ENCODE assay signal across 15 cellular contexts in genomic region chr6:48135352-48136084, GRCh38. TPM values are rescaled to one million over a fixed set of nuclear protein-coding genes. Genes with fewer than 3 reads are reported as not detected.
DNase-seq lines count a peak whose midpoint lies in the region; ATAC-seq, FAIRE-seq and TF ChIP-seq lines count a peak whose summit lies in the region.
"Had no signal": no experiment of that assay in that cellular context is flagged by ENCODE, and none has a peak within 500 bp of the region (broad histone marks: within the 10 kb centered on the region; RNA-seq: fewer than 3 reads in every experiment).

No MANE protein-coding gene starts in this region.

- no peak overlapping the region for H3K4me3 Mint-ChIP-seq in activated CD4-positive, alpha-beta T cell treated with anti-CD3 and anti-CD28 coated beads, Interleukin-2, amount 10 ng/mL, durations not matched to agents 7 days and 5 days

- BruUV-seq in A673 (replicated peaks; lab: Mats Ljungman, UMichigan) = no TSS peak

- H3K4me3 ChIP-seq in A673 (ENCODE audit: low read depth, low read length, poor library complexity, severe bottlenecking) = no peak overlapping the region
- H3K4me3 ChIP-seq in brain microvascular endothelial cell (ENCODE audit: low read depth, low read length) = no peak overlapping the region
- H3K4me3 ChIP-seq: gastrocnemius medialis, upper lobe of right lung had no signal

- CTCF ChIA-PET in A673 (lab: Charles Lee) = no interaction called here
- CTCF ChIA-PET in activated CD4-positive, alpha-beta T cell treated with anti-CD3 and anti-CD28 coated beads, Interleukin-2, amount 10 ng/mL, durations not matched to agents 7 days and 5 days (lab: Charles Lee) = no interaction called here

- H3K36me3 ChIP-seq in A673 (ENCODE audit: insufficient read depth, low read length, poor library complexity, severe bottlenecking) (no peaks in the 10 kb centered on the region), brain microvascular endothelial cell (replicated peaks) (no peaks in the 10 kb centered on the region)
- H3K36me3 ChIP-seq: gastrocnemius medialis, upper lobe of right lung had no signal

- H3K9me3 ChIP-seq in A673 (ENCODE audit: low read depth, low read length, poor library complexity, severe bottlenecking) = no peaks in the 10 kb centered on the region
- H3K9me3 ChIP-seq: gastrocnemius medialis, upper lobe of right lung had no signal

- DNase-seq in A673 (ENCODE audit: low spot score) (peak; percentile 9), HTR-8/SVneo (ENCODE audit: insufficient read length, low spot score) (peak; percentile 23), brain microvascular endothelial cell (peak; percentile 10), kidney glomerular epithelial cell (lab: John Stamatoyannopoulos, UW) (peak; percentile 64), GF-D8 (lab: John Stamatoyannopoulos, UW) (no peak), NCI-H524 (lab: John Stamatoyannopoulos, UW) (no peak)
- no peak for DNase-seq in activated CD4-positive, alpha-beta T cell treated with anti-CD3 and anti-CD28 coated beads, Interleukin-2, amount 10 ng/mL, durations not matched to agents 7 days and 5 days
- DNase-seq: activated CD4-positive, alpha-beta T cell treated with anti-CD3 and anti-CD28 coated beads, Interleukin-2, amount 50 U/mL, for 48 hours; gastrocnemius medialis; KBM-7; NCI-H2029 treated with DMSO at 0.1 percent for 48 hours; upper lobe of right lung had no signal

- no peaks in the 10 kb centered on the region for H3K9me3 Mint-ChIP-seq in activated CD4-positive, alpha-beta T cell treated with anti-CD3 and anti-CD28 coated beads, Interleukin-2, amount 10 ng/mL, durations not matched to agents 7 days and 5 days

- no peak overlapping the region for H3K27ac Mint-ChIP-seq in activated CD4-positive, alpha-beta T cell treated with anti-CD3 and anti-CD28 coated beads, Interleukin-2, amount 10 ng/mL, durations not matched to agents 7 days and 5 days

- TF ChIP-seq CTCF in A673 (conservative IDR thresholded peaks at IDR 0.05; ENCODE audit: low read depth, low read length) (no peak), brain microvascular endothelial cell (IDR thresholded peaks at IDR 0.05; ENCODE audit: low read depth, low read length, missing control alignments) (no peak)

- no peaks in the 10 kb centered on the region for H3K4me1 Mint-ChIP-seq in activated CD4-positive, alpha-beta T cell treated with anti-CD3 and anti-CD28 coated beads, Interleukin-2, amount 10 ng/mL, durations not matched to agents 7 days and 5 days

- H3K27ac ChIP-seq in A673 (ENCODE audit: low read depth, low read length, poor library complexity, severe bottlenecking) = no peak overlapping the region
- H3K27ac ChIP-seq in brain microvascular endothelial cell = no peak overlapping the region
- H3K27ac ChIP-seq: gastrocnemius medialis, upper lobe of right lung had no signal

- ATAC-seq in GM21423 (IDR thresholded peaks at IDR 0.05; ENCODE audit: unreplicated experiment) = no peak
- ATAC-seq: gastrocnemius medialis, HCT116, upper lobe of right lung had no signal

- H3K27me3 Mint-ChIP-seq in activated CD4-positive, alpha-beta T cell treated with anti-CD3 and anti-CD28 coated beads, Interleukin-2, amount 10 ng/mL, durations not matched to agents 7 days and 5 days = no peaks in the 10 kb centered on the region

- FAIRE-seq in HTR-8/SVneo (lab: Jason Lieb, UNC) = no peak

- no peaks in the 10 kb centered on the region for H3K27me3 ChIP-seq in A673 (replicated peaks; ENCODE audit: insufficient read depth, low read depth, low read length, poor library complexity)
- no peaks in the 10 kb centered on the region for H3K27me3 ChIP-seq in brain microvascular endothelial cell (replicated peaks)
- H3K27me3 ChIP-seq: gastrocnemius medialis, upper lobe of right lung had no signal

- intact Hi-C loops in A673 (cut with micrococcal nuclease; ENCODE audit: unreplicated experiment) = no loop called here

- in situ Hi-C loops in brain microvascular endothelial cell (cut with HindIII; ENCODE audit: low pct_ligation_motif_present, low sequenced_read_pairs) = no loop called here

- H3K4me1 ChIP-seq in A673 (ENCODE audit: insufficient read depth, low read length, poor library complexity, severe bottlenecking) = no peaks in the 10 kb centered on the region
- H3K4me1 ChIP-seq: gastrocnemius medialis, upper lobe of right lung had no signal

- POLR2A ChIA-PET in A673 (lab: Charles Lee; ENCODE audit: low non-redundant PET) = no interaction called here
- POLR2A ChIA-PET in activated CD4-positive, alpha-beta T cell treated with anti-CD3 and anti-CD28 coated beads, Interleukin-2, amount 10 ng/mL, durations not matched to agents 7 days and 5 days (lab: Charles Lee) = no interaction called here

- no peaks in the 10 kb centered on the region for H3K36me3 Mint-ChIP-seq in activated CD4-positive, alpha-beta T cell treated with anti-CD3 and anti-CD28 coated beads, Interleukin-2, amount 10 ng/mL, durations not matched to agents 7 days and 5 days (ENCODE audit: low read depth)

RNA-seq across cellular contexts. Expression of gene PTCHD4, which starts 24.5 kb away (rescaled TPM):
- 0.17 TPM in 1 of 2 replicates, not detected in the other for total RNA-seq in A673 (2021)
- not detected for total RNA-seq in activated CD4-positive, alpha-beta T cell treated with anti-CD3 and anti-CD28 coated beads, Interleukin-2, amount 10 ng/mL, durations not matched to agents 7 days and 5 days
- total RNA-seq: T-helper 2 cell treated with Interferon-gamma antibody and Interleukin-4, amounts not matched to agents 100 ng/mL and 5 ng/mL, for 36 hours had no signal

Comparison
In these comparisons a context has a peak if more than half of its experiments do, and no peak if none do; other contexts are left out.
1. DNase-seq: peak in A673 (single experiment), HTR-8/SVneo (single experiment), brain microvascular endothelial cell (single experiment) and kidney glomerular epithelial cell (single experiment); none in GF-D8 (single experiment), activated CD4-positive, alpha-beta T cell treated with anti-CD3 and anti-CD28 coated beads, Interleukin-2, amount 10 ng/mL, durations not matched to agents 7 days and 5 days (single experiment) and NCI-H524 (0 of 2).